ENCODE assay signal across 8 cellular contexts in genomic region chr3:14467723-14468620, GRCh38.
DNase-seq lines count a peak whose midpoint lies in the region; ATAC-seq and TF ChIP-seq lines count a peak whose summit lies in the region.

No MANE protein-coding gene starts in this region.

- H3K27ac Mint-ChIP-seq in activated naive CD8-positive, alpha-beta T cell = peak overlapping the region; percentile 50

- peak; percentile 85 for TF ChIP-seq CTCF in cardiac muscle cell (IDR thresholded peaks at IDR 0.05; ENCODE audit: low read depth, low read length)

- H3K4me3 ChIP-seq in cardiac muscle cell = no peak overlapping the region

- no peaks in the 10 kb centered on the region for H3K9me3 ChIP-seq in cardiac muscle cell (ENCODE audit: low read depth)

- H3K4me3 Mint-ChIP-seq in activated naive CD8-positive, alpha-beta T cell = no peak overlapping the region

- no peaks in the 10 kb centered on the region for H3K36me3 ChIP-seq in cardiac muscle cell

- H3K27me3 Mint-ChIP-seq in activated naive CD8-positive, alpha-beta T cell = no peaks in the 10 kb centered on the region

- H3K4me1 Mint-ChIP-seq in activated naive CD8-positive, alpha-beta T cell (ENCODE audit: low read depth) = no peaks in the 10 kb centered on the region

- no peaks in the 10 kb centered on the region for H3K36me3 Mint-ChIP-seq in activated naive CD8-positive, alpha-beta T cell

- H3K27me3 ChIP-seq in cardiac muscle cell = no peaks in the 10 kb centered on the region

- H3K9me3 Mint-ChIP-seq in activated naive CD8-positive, alpha-beta T cell (ENCODE audit: low read depth) = no peaks in the 10 kb centered on the region

- intact Hi-C loops in sciatic nerve (cut with DNase I) = loop anchor here (5.0 kb wide), 2 partner anchors 206 to 266 kb away; no protein-coding TSS in a partner anchor

- no peak overlapping the region for H3K27ac ChIP-seq in cardiac muscle cell

- ATAC-seq in sciatic nerve = peak; percentile 72

- DNase-seq in activated CD4-positive, CD25-positive, alpha-beta regulatory T cell treated with anti-CD3 and anti-CD28 coated beads, Interleukin-2, amount 50 U/mL, for 16 hours (ENCODE audit: low read depth, low spot score) = peak; percentile 7
- DNase-seq in activated CD4-positive, CD25-positive, alpha-beta regulatory T cell treated with anti-CD3 and anti-CD28 coated beads, Interleukin-2, amount 50 U/mL, for 72 hours = no peak
- DNase-seq in RKO (ENCODE audit: low spot score) = peak; percentile 39
- DNase-seq in cardiac muscle cell (ENCODE audit: low read depth in 1 of 2, low spot score in 1 of 2) = peak; percentile 59
- DNase-seq in sciatic nerve (ENCODE audit: low spot score) = peak; percentile 66
- DNase-seq in NCI-H2171 treated with DMSO at 0.1 percent for 48 hours (lab: John Stamatoyannopoulos, UW) = no peak
- DNase-seq in NOMO-1 treated with DMSO at 0.1 percent for 48 hours (lab: John Stamatoyannopoulos, UW; ENCODE audit: unreplicated experiment) = no peak

- no peaks in the 10 kb centered on the region for H3K4me1 ChIP-seq in cardiac muscle cell (ENCODE audit: low read depth)

Comparison
In these comparisons a context has a peak if more than half of its experiments do, and no peak if none do; other contexts are left out.
1. DNase-seq: peak in activated CD4-positive, CD25-positive, alpha-beta regulatory T cell treated with anti-CD3 and anti-CD28 coated beads, Interleukin-2, amount 50 U/mL, for 16 hours (single experiment), RKO (single experiment), cardiac muscle cell (2 of 2) and sciatic nerve (single experiment); none in activated CD4-positive, CD25-positive, alpha-beta regulatory T cell treated with anti-CD3 and anti-CD28 coated beads, Interleukin-2, amount 50 U/mL, for 72 hours (single experiment), NCI-H2171 treated with DMSO at 0.1 percent for 48 hours (single experiment) and NOMO-1 treated with DMSO at 0.1 percent for 48 hours (single experiment).